10 cellular contexts compared by ENCODE assay signal in genomic region chrX:133533249-133533648, GRCh38.
"Had no signal": no experiment of that assay in that cellular context is flagged by ENCODE, and none has a peak within 500 bp of the region (broad histone marks: within the 10 kb centered on the region; RNA-seq: fewer than 3 reads in every experiment).

No MANE protein-coding gene starts in this region.

- H3K27ac ChIP-seq: GM23248 had no signal

- ATAC-seq: GM23338, HCT116 had no signal

- FAIRE-seq: H54 had no signal

- H3K9me3 Mint-ChIP-seq: GM23338, H9 had no signal

- H3K9ac ChIP-seq: GM23248 had no signal

- H3K9me3 ChIP-seq: HAP-1 had no signal

- H3K27ac Mint-ChIP-seq: GM23338, H9, HFFc6 had no signal

- DNase-seq: GM23248, GOT3, H7, H9, HCEC 1CT, HFFc6 had no signal

- H3K4me1 Mint-ChIP-seq: GM23338 had no signal

- H2AFZ ChIP-seq: GM23248, GM23338 had no signal

- H3K4me1 ChIP-seq: HAP-1 had no signal

- H3K4me3 ChIP-seq: GM23248, GM23338, HAP-1 had no signal

- H3K4me2 ChIP-seq: GM23338 had no signal

- H3K4me3 Mint-ChIP-seq: GM23338, H9, HFFc6 had no signal
